24 cellular contexts compared by ENCODE assay signal in the genomic region with DNA sequence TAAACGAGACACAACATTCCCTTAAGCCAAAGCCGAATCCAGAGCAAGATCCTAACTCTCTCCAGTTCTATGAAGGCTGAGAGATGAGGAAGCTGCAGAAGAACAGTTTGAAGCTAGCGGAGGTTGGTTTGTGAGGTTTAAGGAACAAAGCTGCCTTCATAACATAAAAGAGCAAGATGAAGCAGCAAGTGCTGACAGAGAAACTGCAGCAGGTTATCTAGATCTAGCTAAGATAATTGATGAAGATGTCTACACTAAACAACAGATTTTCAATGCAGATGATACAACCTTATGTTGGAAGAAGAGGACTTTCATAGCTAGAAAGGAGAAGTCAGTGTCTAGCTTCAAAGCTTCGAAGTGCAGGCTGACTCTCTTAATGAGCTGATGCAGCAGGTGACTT. TPM values are rescaled to one million over a fixed set of nuclear protein-coding genes. Genes with fewer than 3 reads are reported as not detected.
"Had no signal": no experiment of that assay in that cellular context is flagged by ENCODE, and none has a peak within 500 bp of the region (broad histone marks: within the 10 kb centered on the region; RNA-seq: fewer than 3 reads in every experiment).

No MANE protein-coding gene starts in this region.

- H3K4me3 Mint-ChIP-seq: IgD-negative memory B cell had no signal

- H3K27ac ChIP-seq: HL-60, RWPE1 had no signal

- H3K27me3 ChIP-seq: MG63 had no signal

- H3K36me3 ChIP-seq: MG63 had no signal

- DNase-seq: KBM-7; MG63; NCI-H1092; NCI-H1105 treated with DMSO at 0.1 percent for 48 hours; NCI-H1417 treated with DMSO at 0.1 percent for 48 hours; NCI-H146; NCI-H1694 treated with DMSO at 0.1 percent for 48 hours; NCI-H1930; NCI-H2081; NCI-H2107; NCI-H2227 treated with DMSO at 0.1 percent for 48 hours; NCI-H524; NCI-H526 treated with DMSO at 0.1 percent for 48 hours; NCI-H748 treated with DMSO at 0.1 percent for 48 hours; NK-92 treated with Interleukin-12 subunit alpha and Interleukin-12 subunit beta, amount 100 ng/mL, for 24 hours; PC-3; SHP77 had no signal

- H3K9me3 ChIP-seq: MG63 had no signal

- H3K4me3 ChIP-seq: MG63 had no signal

- H3K9me3 Mint-ChIP-seq: IgD-negative memory B cell had no signal

- ATAC-seq: Panc1, PC-3, SK-N-SH treated with all-trans-retinoic acid at 6 μM for 48 hours had no signal

- H3K36me3 Mint-ChIP-seq: IgD-negative memory B cell had no signal

- H3K4me1 Mint-ChIP-seq: IgD-negative memory B cell had no signal

- H3K27ac Mint-ChIP-seq: IgD-negative memory B cell had no signal

RNA-seq across cellular contexts. Expression of gene GASK1A, which starts 14.8 kb away (rescaled TPM):
- total RNA-seq: NCI-H460, OCI-LY7 had no signal
- polyA plus RNA-seq: IgD-negative memory B cell had no signal

RNA-seq across cellular contexts. Expression of gene ZNF662, which starts 58.3 kb away (rescaled TPM):
- total RNA-seq: NCI-H460, OCI-LY7 had no signal
- polyA plus RNA-seq: IgD-negative memory B cell had no signal
